13 cellular contexts compared by ENCODE assay signal in the genomic region with DNA sequence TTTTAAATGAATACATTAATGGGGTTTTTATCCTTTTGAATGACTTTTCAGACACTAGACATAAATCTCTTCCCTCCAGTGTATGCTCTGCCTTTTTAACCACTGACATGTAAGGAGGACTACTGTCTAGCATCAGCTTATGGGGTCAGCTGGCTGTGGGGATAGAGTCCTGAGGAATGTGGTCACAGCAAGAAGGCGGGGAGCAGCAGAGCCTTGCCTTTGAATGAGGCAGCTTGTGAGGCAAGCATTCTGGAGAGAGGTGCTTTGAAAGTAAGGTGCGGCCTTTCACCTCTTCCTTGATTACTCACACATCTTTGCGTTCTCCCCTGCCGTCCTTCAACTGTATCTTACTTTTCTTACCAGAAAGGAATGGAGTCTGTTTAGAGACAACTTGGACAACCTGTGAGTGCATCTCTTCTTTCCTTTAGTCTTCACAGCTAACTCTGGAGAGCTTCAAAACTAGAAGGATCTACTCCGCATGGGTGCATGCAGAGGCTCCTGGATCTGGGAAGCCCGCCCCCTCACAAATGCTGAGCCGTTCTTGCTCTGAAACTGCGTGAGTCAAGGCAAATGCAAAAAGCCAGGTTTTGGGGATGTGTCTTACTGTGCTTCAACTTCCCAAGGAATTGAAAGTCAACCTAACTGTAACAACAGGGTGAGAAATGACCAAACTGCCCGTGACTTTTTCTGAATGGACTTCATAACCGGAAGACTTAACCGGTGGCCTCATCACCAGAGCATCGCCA. TPM values are rescaled to one million over a fixed set of nuclear protein-coding genes. Genes with fewer than 3 reads are reported as not detected.
DNase-seq lines count a peak whose midpoint lies in the region; ATAC-seq, FAIRE-seq and TF ChIP-seq lines count a peak whose summit lies in the region.
"Had no signal": no experiment of that assay in that cellular context is flagged by ENCODE, and none has a peak within 500 bp of the region (broad histone marks: within the 10 kb centered on the region; RNA-seq: fewer than 3 reads in every experiment).

No MANE protein-coding gene starts in this region.

- peaks cover 41% of the 10 kb centered on the region for H3K4me1 Mint-ChIP-seq in CD4-positive, alpha-beta T cell (ENCODE audit: low read depth)
- no peaks in the 10 kb centered on the region for H3K4me1 Mint-ChIP-seq in brain
- peaks cover 22% of the 10 kb centered on the region for H3K4me1 Mint-ChIP-seq in osteocyte (ENCODE audit: unreplicated experiment)

- peak overlapping the region; percentile 91 for H3K27ac Mint-ChIP-seq in CD4-positive, alpha-beta T cell
- peak overlapping the region in 3 of 5 experiments; percentile 38 to 85 (median 80) for H3K27ac Mint-ChIP-seq in brain
- H3K27ac Mint-ChIP-seq in osteocyte (ENCODE audit: unreplicated experiment), result peak overlapping the region; percentile 67

- CTCF ChIA-PET in CD4-positive, alpha-beta T cell (lab: Charles Lee), result interaction anchor here (1.3 kb wide), 1 partner anchor 39 kb away, joined by 3 read pairs; no protein-coding TSS in a partner anchor

- H3K27me3 ChIP-seq in CD4-positive, alpha-beta T cell (ENCODE audit: control insufficient read depth, insufficient read depth, low read length), result no peaks in the 10 kb centered on the region

- ATAC-seq in CD4-positive, alpha-beta T cell (ENCODE audit: poor library complexity), result no peak
- ATAC-seq in GM21447 (IDR thresholded peaks at IDR 0.05; ENCODE audit: unreplicated experiment) (no peak), HG03354 (IDR thresholded peaks at IDR 0.05; ENCODE audit: poor library complexity, severe bottlenecking, unreplicated experiment) (no peak), GM21515 (IDR thresholded peaks at IDR 0.05; ENCODE audit: unreplicated experiment) (no peak)

- H3K9me3 ChIP-seq in CD4-positive, alpha-beta T cell (ENCODE audit: control insufficient read depth, low read length), result no peaks in the 10 kb centered on the region

- POLR2A ChIA-PET in CD4-positive, alpha-beta T cell (lab: Charles Lee), result interaction anchor here (1.0 to 4.8 kb wide), 4 partner anchors 11 to 349 kb away, joined by 3 to 32 read pairs (median 6); a partner anchor contains a TSS

- H3K4me3 Mint-ChIP-seq in CD4-positive, alpha-beta T cell, result no peak overlapping the region
- H3K4me3 Mint-ChIP-seq in brain, result no peak overlapping the region
- no peak overlapping the region for H3K4me3 Mint-ChIP-seq in osteocyte (ENCODE audit: unreplicated experiment)

- intact Hi-C loops in CD4-positive, alpha-beta T cell (cut with DNase I, micrococcal nuclease), result loop anchor here in 1 of 2 experiments (10.0 kb wide), 1 partner anchor 51 kb away; a partner anchor contains a TSS

- TF ChIP-seq POLR2A in GM12891 (IDR thresholded peaks at IDR 0.05; ENCODE audit: low read depth, low read length), result no peak

- DNase-seq in CD4-positive, alpha-beta T cell, result peak in 1 of 10 experiments; percentile 24
- DNase-seq in GM12891 (ENCODE audit: insufficient read length, low spot score), result no peak
- no peak for DNase-seq in osteocyte (ENCODE audit: extremely low spot score, unreplicated experiment)
- DNase-seq in NCI-H510A (lab: John Stamatoyannopoulos, UW), result no peak
- DNase-seq: cerebellar nuclear complex, Kasumi-1, NCI-H146, SHP77 treated with DMSO at 0.1 percent for 48 hours had no signal

- peaks cover 99% of the 10 kb centered on the region for H3K36me3 Mint-ChIP-seq in CD4-positive, alpha-beta T cell (ENCODE audit: low read depth)
- peaks cover 21% of the 10 kb centered on the region for H3K36me3 Mint-ChIP-seq in brain
- H3K36me3 Mint-ChIP-seq in osteocyte (ENCODE audit: unreplicated experiment), result peaks cover 43% of the 10 kb centered on the region

- no peaks in the 10 kb centered on the region for H3K9me3 Mint-ChIP-seq in CD4-positive, alpha-beta T cell
- H3K9me3 Mint-ChIP-seq in brain (no peaks in the 10 kb centered on the region), osteocyte (ENCODE audit: unreplicated experiment) (no peaks in the 10 kb centered on the region)

- no peak for FAIRE-seq in GM12891 (lab: Jason Lieb, UNC)

- no peak overlapping the region for H3K27ac ChIP-seq in CD4-positive, alpha-beta T cell (ENCODE audit: low read depth, low read length)
- H3K27ac ChIP-seq: epithelial cell of prostate had no signal

- no peaks in the 10 kb centered on the region for H3K27me3 Mint-ChIP-seq in CD4-positive, alpha-beta T cell
- no peaks in the 10 kb centered on the region for H3K27me3 Mint-ChIP-seq in brain
- no peaks in the 10 kb centered on the region for H3K27me3 Mint-ChIP-seq in osteocyte (ENCODE audit: unreplicated experiment)

- TF ChIP-seq CTCF in CD4-positive, alpha-beta T cell (IDR thresholded peaks at IDR 0.05), result no peak
- no peak for TF ChIP-seq CTCF in brain (conservative IDR thresholded peaks at IDR 0.05)
- TF ChIP-seq CTCF in osteocyte (IDR thresholded peaks at IDR 0.05), result no peak

TF ChIP-seq in GM12891, 5 proteins besides CTCF, POLR2A, EP300 and RAD21:
- TF ChIP-seq PAX5 (IDR thresholded peaks at IDR 0.05; ENCODE audit: insufficient read depth, low read length, severe bottlenecking) (no peak), SPI1 (IDR thresholded peaks at IDR 0.05; ENCODE audit: low read depth, low read length) (no peak), POLR2AphosphoS5 (IDR thresholded peaks at IDR 0.05; ENCODE audit: low read depth, low read length) (peak; percentile 51; the same call in 1 of the 2 replicates), POU2F2 (IDR thresholded peaks at IDR 0.05; ENCODE audit: low read depth, low read length) (no peak), TAF1 (IDR thresholded peaks at IDR 0.05; ENCODE audit: low read depth, low read length) (no peak)

RNA-seq across cellular contexts. Expression of a gene that starts 49.9 kb away (rescaled TPM):
- 100 to 1,000 TPM; 136 to 147 TPM for total RNA-seq in CD4-positive, alpha-beta T cell
- 23.7 TPM for polyA plus RNA-seq in GM12891 (2012; ENCODE audit: low read depth, missing spikeins)
- polyA plus RNA-seq in brain (ENCODE audit: insufficient read depth, low read depth, low replicate concordance), result 0.66 TPM
- total RNA-seq in osteocyte, result 4.6 TPM in 2 replicates

RNA-seq across cellular contexts. Expression of a gene that starts 52.5 kb away (rescaled TPM):
- 100 to 1,000 TPM in 1 of 2 experiments, 10 to 100 TPM in 1; 95.4 to 103 TPM for total RNA-seq in CD4-positive, alpha-beta T cell
- 34.5 TPM for polyA plus RNA-seq in GM12891 (2012; ENCODE audit: low read depth, missing spikeins)
- polyA plus RNA-seq in brain (ENCODE audit: insufficient read depth, low read depth, low replicate concordance), result 65.3 TPM
- total RNA-seq in osteocyte, result 58.4 and 72.3 TPM in 2 replicates

Comparison
In these comparisons a context has a peak if more than half of its experiments do, and no peak if none do; other contexts are left out.
1. RNA of a gene that starts 49.9 kb away (total RNA-seq): 136 to 147 TPM in CD4-positive, alpha-beta T cell; 4.6 TPM in osteocyte; every median in the first group is over 10 times any median in the second.
2. Peak in every context shown above with its lines, with median percentiles within 50 percentile points of each other: H3K27ac Mint-ChIP-seq.